1 cellular context compared by ENCODE assay signal in the genomic region with DNA sequence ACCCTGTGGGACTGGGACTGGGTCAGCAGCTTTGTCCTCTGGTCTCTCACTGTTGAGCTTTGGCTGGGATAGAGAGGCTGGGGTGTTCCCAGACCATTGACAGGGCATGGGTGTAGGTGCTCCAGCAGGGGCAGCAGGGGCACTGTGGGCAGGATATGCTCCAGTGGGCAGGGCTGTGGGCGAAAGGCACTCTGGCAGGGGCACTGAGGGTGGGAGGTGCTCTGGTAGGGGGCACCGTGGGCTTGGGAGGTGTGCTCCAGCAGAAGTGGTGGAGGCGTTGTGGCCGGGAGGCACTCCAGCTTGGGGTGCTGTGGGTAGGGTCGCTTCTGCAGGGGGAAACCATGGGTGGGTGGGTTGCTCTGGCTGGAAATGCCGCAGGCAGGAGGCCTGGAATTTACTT.
TF ChIP-seq lines count a peak whose summit lies in the region.

No MANE protein-coding gene starts in this region.

TF ChIP-seq in HEK293, 187 proteins besides CTCF, POLR2A, EP300 and RAD21 (continued from another document):
- TF ChIP-seq ZNF558 (tag by site-specific recombination; IDR thresholded peaks at IDR 0.05) = no peak
- TF ChIP-seq ZNF423 (tag by site-specific recombination; IDR thresholded peaks at IDR 0.05) = no peak
